ENCODE assay signal across 22 cellular contexts in the genomic region with DNA sequence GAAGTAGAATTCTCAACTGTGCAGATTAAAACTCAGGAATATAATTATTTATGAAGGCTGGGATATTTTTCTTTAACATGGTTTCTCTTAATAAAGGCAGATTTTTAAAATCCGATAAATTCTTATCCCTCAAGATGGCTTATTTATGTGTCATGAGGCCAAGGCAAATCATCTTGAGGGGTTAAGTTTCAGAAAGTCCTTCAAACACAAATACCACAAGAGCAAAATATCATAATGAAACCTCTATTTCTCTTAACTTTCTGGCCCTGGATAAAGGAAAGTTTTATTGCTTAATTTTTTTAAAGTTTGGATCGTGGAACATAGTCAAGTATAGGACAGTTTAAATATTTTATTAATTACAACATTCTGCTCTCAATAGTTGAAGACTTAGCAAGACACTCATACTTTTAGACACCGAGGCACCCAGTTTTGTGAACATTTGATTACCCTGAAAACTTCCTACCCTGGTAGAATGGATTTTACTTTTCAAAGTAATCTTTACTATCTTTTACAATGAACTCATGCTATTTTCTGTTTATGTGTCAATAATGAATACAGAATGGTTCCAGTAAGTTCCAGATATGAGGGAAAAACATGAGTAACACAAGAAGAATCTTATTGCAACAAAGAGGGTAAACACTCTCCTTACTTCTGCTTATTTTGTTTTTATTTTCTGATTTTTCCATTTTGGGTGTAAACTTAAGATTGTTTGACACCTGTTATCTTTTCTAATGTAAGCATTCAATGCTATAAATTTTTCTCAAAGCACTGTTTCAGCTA.
"Had no signal": no experiment of that assay in that cellular context is flagged by ENCODE, and none has a peak within 500 bp of the region (broad histone marks: within the 10 kb centered on the region; RNA-seq: fewer than 3 reads in every experiment).

No MANE protein-coding gene starts in this region.

- H3K27me3 ChIP-seq: cardiac muscle cell, colonic mucosa, heart right ventricle, suprapubic skin, upper lobe of left lung had no signal

- H3K4me1 Mint-ChIP-seq: memory B cell, nephron had no signal

- H3K27ac ChIP-seq: cardiac muscle cell, colonic mucosa, epithelial cell of prostate, heart right ventricle, left ventricle myocardium inferior, prostate gland, suprapubic skin, upper lobe of left lung had no signal

- H3K4me3 ChIP-seq: cardiac muscle cell, colonic mucosa, heart right ventricle, left ventricle myocardium inferior, prostate gland, suprapubic skin, upper lobe of left lung had no signal

- H3K36me3 ChIP-seq: cardiac muscle cell, colonic mucosa, heart right ventricle, left ventricle myocardium inferior, prostate gland, suprapubic skin, upper lobe of left lung had no signal

- FAIRE-seq: frontal cortex, keratinocyte had no signal

- H3K9me3 ChIP-seq: colonic mucosa, heart right ventricle, left ventricle myocardium inferior, prostate gland, suprapubic skin, upper lobe of left lung had no signal

- H3K27ac Mint-ChIP-seq: activated naive CD8-positive, alpha-beta T cell; memory B cell; nephron had no signal

- ATAC-seq: activated CD4-positive, CD25-positive, alpha-beta regulatory T cell treated with anti-CD3 and anti-CD28 coated beads, Interleukin-2, amount 50 U/mL, for 24 hours; activated T-cell treated with anti-CD3 and anti-CD28 coated beads, Interleukin-2, amount 50 U/mL, for 4 hours; heart right ventricle; sciatic nerve; stimulated activated naive CD8-positive, alpha-beta T cell treated with anti-CD3 and anti-CD28 coated beads, Interleukin-15, Interleukin-2, amounts not matched to agents 100 U/mL and 50 U/mL, for 24 hours had no signal

- H3K36me3 Mint-ChIP-seq: activated naive CD8-positive, alpha-beta T cell had no signal

- H3K9me3 Mint-ChIP-seq: activated T-cell treated with anti-CD3 and anti-CD28 coated beads, Interleukin-2, amount 50 U/mL, for 4 hours; nephron had no signal

- H3K4me1 ChIP-seq: colonic mucosa, prostate gland, suprapubic skin, upper lobe of left lung had no signal

- H3K4me3 Mint-ChIP-seq: activated naive CD8-positive, alpha-beta T cell; activated T-cell treated with anti-CD3 and anti-CD28 coated beads, Interleukin-2, amount 50 U/mL, for 4 hours; memory B cell; nephron had no signal

- DNase-seq: activated effector memory CD4-positive, alpha-beta T cell treated with anti-CD3 and anti-CD28 coated beads, Interleukin-2, amount 50 U/mL, for 16 hours; activated T-cell treated with anti-CD3 and anti-CD28 coated beads, Interleukin-2, amount 50 U/mL, for 4 hours; anterior cingulate cortex; colonic mucosa; effector CD4-positive, alpha-beta T cell; heart right ventricle; left ventricle myocardium inferior; stimulated activated CD4-positive, alpha-beta T cell treated with anti-CD3 and anti-CD28 coated beads, Interleukin-4, amount 100 ng/mL, for 1 hour; stimulated activated CD8-positive, alpha-beta memory T cell treated with anti-CD3 and anti-CD28 coated beads, Interleukin-4, amount 100 ng/mL, for 48 hours; stimulated activated naive CD8-positive, alpha-beta T cell treated with anti-CD3 and anti-CD28 coated beads, Interleukin-15, Interleukin-2, amounts not matched to agents 100 U/mL and 50 U/mL, for 24 hours; upper lobe of left lung had no signal
